Comparison of ENCODE assay signal across 10 cellular contexts in the genomic region with DNA sequence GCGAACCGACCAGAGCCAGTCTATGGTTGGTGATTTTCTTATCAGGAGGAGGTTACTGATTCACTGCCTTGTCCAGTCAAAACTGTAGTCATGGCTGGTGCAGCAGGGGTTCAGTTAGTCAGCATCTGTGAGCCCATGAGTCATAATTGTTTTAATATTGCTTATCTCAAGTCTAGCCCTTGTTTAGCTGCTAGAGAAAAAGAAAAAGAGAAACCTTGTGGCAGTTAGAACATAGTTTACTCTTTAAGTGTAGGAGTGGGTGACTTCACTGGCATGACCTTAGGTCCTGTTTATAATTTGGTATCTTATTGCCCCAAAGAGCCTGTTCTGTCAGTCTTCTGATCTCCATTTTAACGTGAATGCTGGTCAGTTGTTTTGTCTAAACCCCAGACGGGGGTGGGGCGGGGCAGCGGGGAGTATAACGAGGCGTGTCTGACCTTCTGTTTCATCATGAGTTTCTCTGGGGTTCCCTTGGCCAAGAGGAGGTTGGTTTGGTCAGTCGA.
DNase-seq lines count a peak whose midpoint lies in the region; ATAC-seq and TF ChIP-seq lines count a peak whose summit lies in the region.
"Had no signal": no experiment of that assay in that cellular context is flagged by ENCODE, and none has a peak within 500 bp of the region (broad histone marks: within the 10 kb centered on the region; RNA-seq: fewer than 3 reads in every experiment).

No MANE protein-coding gene starts in this region.

- H3K4me3 ChIP-seq in PC-3 (ENCODE audit: low read length), result peak overlapping the region; percentile 48
- H3K4me3 ChIP-seq in right atrium auricular region, result no peak overlapping the region
- H3K4me3 ChIP-seq: gastrocnemius medialis had no signal

- H3K4me1 ChIP-seq in PC-3 (ENCODE audit: insufficient read depth, low read length), result peaks cover 26% of the 10 kb centered on the region
- no peaks in the 10 kb centered on the region for H3K4me1 ChIP-seq in right atrium auricular region
- H3K4me1 ChIP-seq: gastrocnemius medialis had no signal

- POLR2A ChIA-PET in PC-3 (lab: Charles Lee; ENCODE audit: unreplicated experiment), result no interaction called here

- no peak for TF ChIP-seq CTCF in PC-3 (conservative IDR thresholded peaks at IDR 0.05; ENCODE audit: low read depth, low read length)
- TF ChIP-seq CTCF in right atrium auricular region (IDR thresholded peaks at IDR 0.05), result no peak

- no peaks in the 10 kb centered on the region for H3K9me2 ChIP-seq in PC-3 (replicated peaks; ENCODE audit: low read length)

- intact Hi-C loops in PC-3 (cut with micrococcal nuclease) (no loop called here), Right ventricle myocardium superior (cut with DNase I) (no loop called here)

- in situ Hi-C loops in ACHN (cut with HindIII; ENCODE audit: low pct_ligation_motif_present, low pct_unique_long_range_greater_than_20kb, low sequenced_read_pairs), result no loop called here

- ATAC-seq in GM18873 (IDR thresholded peaks at IDR 0.05; ENCODE audit: low FRiP score, unreplicated experiment), result peak; percentile 64
- ATAC-seq in PC-3, result peak; percentile 74
- no peak for ATAC-seq in GM19397 (IDR thresholded peaks at IDR 0.05; ENCODE audit: unreplicated experiment)
- no peak for ATAC-seq in Right ventricle myocardium superior (ENCODE audit: poor library complexity)
- ATAC-seq: gastrocnemius medialis; naive thymus-derived CD8-positive, alpha-beta T cell had no signal

- H3F3A ChIP-seq in PC-3 (ENCODE audit: low read length, unreplicated experiment), result no peaks in the 10 kb centered on the region

- BruUV-seq in PC-3 (replicated peaks; lab: Mats Ljungman, UMichigan), result no TSS peak

- DNase-seq in ACHN (peak; percentile 83), PC-3 (peak; percentile 69), fibroblast of peridontal ligament (ENCODE audit: extremely low read depth) (peak; percentile 70), islet precursor cell (no peak), Right ventricle myocardium superior (no peak), right atrium auricular region (ENCODE audit: low spot score) (no peak)
- DNase-seq: gastrocnemius medialis; naive thymus-derived CD8-positive, alpha-beta T cell had no signal

- H3K9ac ChIP-seq in PC-3 (ENCODE audit: low read length), result no peak overlapping the region

- no peaks in the 10 kb centered on the region for H3K9me3 ChIP-seq in PC-3 (ENCODE audit: low read length)
- H3K9me3 ChIP-seq in right atrium auricular region, result no peaks in the 10 kb centered on the region
- H3K9me3 ChIP-seq: gastrocnemius medialis had no signal

- H3K27ac ChIP-seq in PC-3 (ENCODE audit: low read length) (peak overlapping the region; percentile 20; the same call in 1 of the 2 replicates), right atrium auricular region (no peak overlapping the region)
- H3K27ac ChIP-seq: gastrocnemius medialis had no signal

- H4K20me1 ChIP-seq in PC-3 (ENCODE audit: low read length), result no peaks in the 10 kb centered on the region

- no peaks in the 10 kb centered on the region for H3K79me2 ChIP-seq in PC-3 (ENCODE audit: low read length)

- H3K4me2 ChIP-seq in PC-3 (ENCODE audit: low read length), result peak overlapping the region; percentile 74

- CTCF ChIA-PET in PC-3 (lab: Charles Lee), result no interaction called here

- H3K27me3 ChIP-seq in PC-3 (ENCODE audit: low read length) (no peaks in the 10 kb centered on the region), right atrium auricular region (no peaks in the 10 kb centered on the region)
- H3K27me3 ChIP-seq: gastrocnemius medialis had no signal

- H2AFZ ChIP-seq in PC-3 (ENCODE audit: low read length), result peak overlapping the region; percentile 71

- H3K36me3 ChIP-seq in PC-3 (ENCODE audit: low read depth, low read length) (no peaks in the 10 kb centered on the region), right atrium auricular region (no peaks in the 10 kb centered on the region)
- H3K36me3 ChIP-seq: gastrocnemius medialis had no signal

Comparison
In these comparisons a context has a peak if more than half of its experiments do, and no peak if none do; other contexts are left out.
1. DNase-seq: peak in ACHN (single experiment), PC-3 (single experiment) and fibroblast of peridontal ligament (single experiment); none in islet precursor cell (single experiment), Right ventricle myocardium superior (single experiment) and right atrium auricular region (single experiment).
2. ATAC-seq: peak in GM18873 (single experiment) and PC-3 (single experiment); none in GM19397 (single experiment) and Right ventricle myocardium superior (single experiment).